1 cellular context compared by ENCODE assay signal in genomic region chr13:35697281-35697680, GRCh38.
TF ChIP-seq lines count a peak whose summit lies in the region.

No MANE protein-coding gene starts in this region.

TF ChIP-seq in H1, 55 proteins besides CTCF, POLR2A, EP300 and RAD21:
- TF ChIP-seq TEAD4 (IDR thresholded peaks at IDR 0.05; ENCODE audit: low read depth, low read length) (0 out of 2 replicates have a peak, but pooled peaks have one; percentile 26), SAP30 (IDR thresholded peaks at IDR 0.05; ENCODE audit: insufficient read depth, insufficient replicate concordance, low read length) (no peak)
